Comparison of ENCODE assay signal across 8 cellular contexts in genomic region chr12:13234045-13234641, GRCh38. TPM values are rescaled to one million over a fixed set of nuclear protein-coding genes. Genes with fewer than 3 reads are reported as not detected.
DNase-seq lines count a peak whose midpoint lies in the region; ATAC-seq, FAIRE-seq and TF ChIP-seq lines count a peak whose summit lies in the region.

No MANE protein-coding gene starts in this region.

- DNase-seq in Caki2 (ENCODE audit: low read depth) (peak; percentile 39), GM12878 (ENCODE audit: low read depth, low spot score) (no peak), islet precursor cell (peak; percentile 77), NCI-H1048 (lab: John Stamatoyannopoulos, UW) (no peak), MG63 (no peak)
- DNase-seq in stimulated activated naive CD8-positive, alpha-beta T cell treated with anti-CD3 and anti-CD28 coated beads, Interleukin-15, Interleukin-2, amounts not matched to agents 100 U/mL and 50 U/mL, for 24 hours: peak; percentile 16

- H3K9me3 ChIP-seq in OCI-LY1 (ENCODE audit: low read length): no peaks in the 10 kb centered on the region
- no peaks in the 10 kb centered on the region for H3K9me3 ChIP-seq in GM12878 (replicated peaks; ENCODE audit: control insufficient read depth, insufficient read depth, low read length)
- no peaks in the 10 kb centered on the region for H3K9me3 ChIP-seq in MG63

- no peaks in the 10 kb centered on the region for H3F3A ChIP-seq in OCI-LY1 (ENCODE audit: insufficient read depth, low read length)

- RAD21 ChIA-PET in GM12878 (lab: Charles Lee; ENCODE audit: unreplicated experiment): no interaction called here

- in situ Hi-C loops in Caki2 (cut with HindIII; ENCODE audit: low pct_unique_long_range_greater_than_20kb, low sequenced_read_pairs) (no loop called here), GM12878 (cut with MboI) (no loop called here)

- H3K4me2 ChIP-seq in OCI-LY1 (ENCODE audit: low read length): no peak overlapping the region
- no peak overlapping the region for H3K4me2 ChIP-seq in GM12878 (ENCODE audit: control insufficient read depth, insufficient read depth)

- peak; percentile 38 for FAIRE-seq in GM12878 (lab: Jason Lieb, UNC)

- no TSS peak for BruUV-seq in GM12878 (replicated peaks; lab: Mats Ljungman, UMichigan)

- H3K36me3 ChIP-seq in OCI-LY1 (ENCODE audit: insufficient read depth, low read length) (no peaks in the 10 kb centered on the region), GM12878 (ENCODE audit: control insufficient read depth in 2 of 2, insufficient read depth in 2 of 2, low read length in 1 of 2) (no peaks in the 10 kb centered on the region), MG63 (no peaks in the 10 kb centered on the region; the same call in 1 of the 2 replicates)

- H3K79me2 ChIP-seq in OCI-LY1 (ENCODE audit: insufficient read depth, low read length) (no peaks in the 10 kb centered on the region), GM12878 (ENCODE audit: control insufficient read depth, insufficient read depth, low read length) (no peaks in the 10 kb centered on the region)

- ATAC-seq in GM21390 (IDR thresholded peaks at IDR 0.05; ENCODE audit: unreplicated experiment) (peak; percentile 70), GM12878 (peak; percentile 70)
- ATAC-seq in stimulated activated naive CD8-positive, alpha-beta T cell treated with anti-CD3 and anti-CD28 coated beads, Interleukin-15, Interleukin-2, amounts not matched to agents 100 U/mL and 50 U/mL, for 24 hours: no peak

- H3K27me3 ChIP-seq in OCI-LY1 (ENCODE audit: insufficient read depth, low read length) (no peaks in the 10 kb centered on the region), GM12878 (replicated peaks in 1 of 2; ENCODE audit: control insufficient read depth in 2 of 2, insufficient read depth in 2 of 2, low read length in 1 of 2) (no peaks in the 10 kb centered on the region), MG63 (no peaks in the 10 kb centered on the region)

- SMC1A ChIA-PET in GM12878 (lab: Charles Lee; ENCODE audit: uncharacterized antibody, unreplicated experiment): interaction anchor here (0.9 kb wide), 1 partner anchor 445 kb away, joined by 3 read pairs; no protein-coding TSS in a partner anchor

- POLR2A ChIA-PET in GM12878 (lab: Charles Lee): no interaction called here

- no peak overlapping the region for H3K9ac ChIP-seq in OCI-LY1 (ENCODE audit: low read length)
- no peak overlapping the region for H3K9ac ChIP-seq in GM12878 (ENCODE audit: control insufficient read depth, insufficient read depth, low read length)

- CTCF ChIA-PET in GM12878 (lab: Yijun Ruan, JAX): interaction anchor here (0.9 to 1.9 kb wide), 2 partner anchors 20 to 21 kb away, joined by 3 to 7 read pairs; no protein-coding TSS in a partner anchor

- H3K27ac ChIP-seq in OCI-LY1 (ENCODE audit: low read depth, low read length, poor library complexity, severe bottlenecking) (no peak overlapping the region), GM12878 (ENCODE audit: control insufficient read depth, insufficient read depth) (no peak overlapping the region)

- H4K20me1 ChIP-seq in OCI-LY1 (ENCODE audit: insufficient read depth, low read length): no peaks in the 10 kb centered on the region
- H4K20me1 ChIP-seq in GM12878 (ENCODE audit: control insufficient read depth, insufficient read depth): no peaks in the 10 kb centered on the region

- TF ChIP-seq RAD21 in GM12878 (IDR thresholded peaks at IDR 0.05; ENCODE audit: insufficient read depth, low read depth, low read length): peak; percentile 63

- H3K4me3 ChIP-seq in OCI-LY1 (ENCODE audit: low read depth, low read length, poor library complexity, severe bottlenecking) (no peak overlapping the region), GM12878 (no peak overlapping the region), MG63 (no peak overlapping the region)

- H2AFZ ChIP-seq in OCI-LY1 (ENCODE audit: low read length) (no peak overlapping the region), GM12878 (ENCODE audit: control insufficient read depth, low read depth, low read length) (no peak overlapping the region)

- TF ChIP-seq CTCF in OCI-LY1 (IDR thresholded peaks at IDR 0.05; ENCODE audit: low read length): peak; percentile 79
- peak; percentile 56 to 78 (median 75) for TF ChIP-seq CTCF in GM12878 (IDR thresholded peaks at IDR 0.05 in 2 of 3, conservative IDR thresholded peaks at IDR 0.05 in 1 of 3; ENCODE audit: control insufficient read depth in 2 of 3, extremely low read depth in 1 of 3, insufficient read depth in 1 of 3, low read depth in 3 of 3, low read length in 3 of 3)

- TF ChIP-seq POLR2A in GM12878 (IDR thresholded peaks at IDR 0.05; ENCODE audit: low read depth, low read length): no peak

- WGBS in GM12878 (ENCODE audit: insufficient coverage, insufficient replicate concordance, low lambda C conversion rate, missing lambda C conversion rate): 57% methylated on average over 7 of the region's 7 CpGs

- H3K9me2 ChIP-seq in OCI-LY1 (ENCODE audit: low read depth, low read length): no peaks in the 10 kb centered on the region

- intact Hi-C loops in GM12878 (cut with micrococcal nuclease; ENCODE audit: unreplicated experiment): loop anchor here (1.0 kb wide), 1 partner anchor 318 kb away; no protein-coding TSS in a partner anchor

- no peak for TF ChIP-seq EP300 in GM12878 (IDR thresholded peaks at IDR 0.05; ENCODE audit: borderline replicate concordance in 1 of 2, control insufficient read depth in 1 of 2, low read depth in 2 of 2, low read length in 2 of 2)

- no peaks in the 10 kb centered on the region for H3K4me1 ChIP-seq in OCI-LY1 (ENCODE audit: insufficient read depth, low read length, severe bottlenecking)
- H3K4me1 ChIP-seq in GM12878 (ENCODE audit: control insufficient read depth, insufficient read depth, low read length): no peaks in the 10 kb centered on the region

TF ChIP-seq in GM12878, 131 proteins besides CTCF, POLR2A, EP300 and RAD21:
- TF ChIP-seq STAT1 (conservative IDR thresholded peaks at IDR 0.05) (no peak), ATF3 (IDR thresholded peaks at IDR 0.05; ENCODE audit: borderline replicate concordance, extremely low read depth, low read depth, low read length) (no peak), SMC3 (IDR thresholded peaks at IDR 0.05; ENCODE audit: borderline replicate concordance, low read length) (peak; percentile 77), USF1 (IDR thresholded peaks at IDR 0.05; ENCODE audit: borderline replicate concordance, extremely low read length, insufficient read depth, low read depth, low read length) (no peak)
TF ChIP-seq in GM12878: peak in this region for 1.

RNA-seq across cellular contexts. Expression of gene EMP1, which starts 37.6 kb away (rescaled TPM):
- total RNA-seq in Caki2 (2014; rRNA removed; shearing (Covaris generic); ENCODE audit: low replicate concordance): 7.8 and 17.2 TPM in 2 replicates
- not detected in 2 replicates for total RNA-seq in GM12878 (2013; cell fraction: nucleolus; rRNA removed)
- total RNA-seq in GM12878 (2014; rRNA removed) (0.33 and 0.73 TPM in 2 replicates), GM12878 (2014; rRNA removed; fragmentation: Illumina TruSeq; extraction: Trizol) (0.09 and 0.28 TPM in 2 replicates), GM12878 (2021) (0.58 and 0.90 TPM in 2 replicates)
- polyA plus RNA-seq in GM12878 (2011; ENCODE audit: low read depth): 0.24 TPM
- polyA plus RNA-seq in GM12878 (2011; rRNA removed) (not detected in 2 replicates), GM12878 (2014; fragmentation: Illumina TruSeq; extraction: Trizol) (0.25 and 0.54 TPM in 2 replicates), GM12878 (2014; fragmentation: Nextera tagmentation; extraction: Ambion mirVana) (under 1 TPM; 0.10 to 0.20 TPM), GM12878 (2014; rRNA removed) (0.37 and 0.61 TPM in 2 replicates), GM12878 (2016; fragmentation: Nextera tagmentation; extraction: Ambion mirVana) (under 1 TPM; 0.24 to 0.25 TPM)
- polyA plus RNA-seq in GM12878 (2011; cell fraction: cytosol; rRNA removed): not detected in 2 replicates
- not detected in 2 replicates for polyA plus RNA-seq in GM12878 (2011; cell fraction: nucleus; rRNA removed)
- 0.25 and 0.30 TPM in 2 replicates for polyA plus RNA-seq in GM12878 (2012)
- not detected in 2 replicates for polyA minus RNA-seq in GM12878 (2011; rRNA and poly(A)+ RNA removed)
- 3.1 TPM in 1 of 2 replicates, not detected in the other for polyA minus RNA-seq in GM12878 (2011; cell fraction: cytosol; rRNA and poly(A)+ RNA removed)
- not detected in 2 replicates for polyA minus RNA-seq in GM12878 (2011; cell fraction: nucleus; rRNA and poly(A)+ RNA removed)
- total RNA-seq in MG63 (2014; rRNA removed; shearing (Covaris generic); ENCODE audit: low replicate concordance): 55.7 and 326 TPM in 2 replicates

Comparison
In these comparisons a context has a peak if more than half of its experiments do, and no peak if none do; other contexts are left out.
1. DNase-seq: peak in Caki2 (single experiment), islet precursor cell (single experiment) and stimulated activated naive CD8-positive, alpha-beta T cell treated with anti-CD3 and anti-CD28 coated beads, Interleukin-15, Interleukin-2, amounts not matched to agents 100 U/mL and 50 U/mL, for 24 hours (single experiment); none in GM12878 (single experiment), NCI-H1048 (single experiment) and MG63 (single experiment).